Comparison of ENCODE assay signal across 16 cellular contexts in genomic region chr13:69947577-69947976, GRCh38.
DNase-seq lines count a peak whose midpoint lies in the region; ATAC-seq and TF ChIP-seq lines count a peak whose summit lies in the region.
"Had no signal": no experiment of that assay in that cellular context is flagged by ENCODE, and none has a peak within 500 bp of the region (broad histone marks: within the 10 kb centered on the region; RNA-seq: fewer than 3 reads in every experiment).

No MANE protein-coding gene starts in this region.

- H3K36me3 ChIP-seq in OCI-LY7 (ENCODE audit: insufficient read depth, low read length) (no peaks in the 10 kb centered on the region), testis (ENCODE audit: low read depth, missing control alignments) (no peaks in the 10 kb centered on the region), endodermal cell (ENCODE audit: control insufficient read depth, insufficient read depth, low read length) (no peaks in the 10 kb centered on the region)
- H3K36me3 ChIP-seq: MG63, stomach had no signal

- no peaks in the 10 kb centered on the region for H3K4me1 ChIP-seq in OCI-LY7 (ENCODE audit: insufficient read depth, low read length, poor library complexity, severe bottlenecking)
- H3K4me1 ChIP-seq in testis: no peaks in the 10 kb centered on the region
- no peaks in the 10 kb centered on the region for H3K4me1 ChIP-seq in endodermal cell (ENCODE audit: control insufficient read depth, insufficient read depth, low read length)
- H3K4me1 ChIP-seq: stomach had no signal

- no peak overlapping the region for H3K27ac ChIP-seq in OCI-LY7 (ENCODE audit: low read depth, low read length, poor library complexity, severe bottlenecking)
- no peak overlapping the region for H3K27ac ChIP-seq in testis
- no peak overlapping the region for H3K27ac ChIP-seq in endodermal cell (ENCODE audit: low read depth, low read length)
- H3K27ac ChIP-seq: stomach had no signal

- TF ChIP-seq POLR2A in testis (IDR thresholded peaks at IDR 0.05): no peak

- no peak overlapping the region for H3K4me3 ChIP-seq in OCI-LY7 (ENCODE audit: low read depth, low read length, poor library complexity, severe bottlenecking)
- H3K4me3 ChIP-seq in testis: no peak overlapping the region
- H3K4me3 ChIP-seq in endodermal cell (ENCODE audit: low read length): no peak overlapping the region
- H3K4me3 ChIP-seq: MG63, mucosa of descending colon, stomach had no signal

- no peak overlapping the region for H3K9ac ChIP-seq in endodermal cell (ENCODE audit: extremely low read depth, low read length, poor library complexity, severe bottlenecking)

- H3K27me3 ChIP-seq in testis: no peaks in the 10 kb centered on the region
- no peaks in the 10 kb centered on the region for H3K27me3 ChIP-seq in endodermal cell (ENCODE audit: control insufficient read depth, insufficient read depth, low read length, poor library complexity, severe bottlenecking)
- H3K27me3 ChIP-seq: MG63, stomach had no signal

- no peak overlapping the region for H3K27ac Mint-ChIP-seq in activated CD8-positive, alpha-beta T cell treated with anti-CD3 and anti-CD28 coated beads for 36 hours
- H3K27ac Mint-ChIP-seq in endodermal cell: no peak overlapping the region
- H3K27ac Mint-ChIP-seq: activated naive CD8-positive, alpha-beta T cell; CD8-positive, alpha-beta T cell had no signal

- DNase-seq in kidney tubule cell (ENCODE audit: low spot score) (peak; percentile 39), OCI-LY7 (ENCODE audit: low spot score) (no peak), testis (no peak), endodermal cell (no peak)
- DNase-seq in activated CD8-positive, alpha-beta T cell treated with anti-CD3 and anti-CD28 coated beads for 36 hours: no peak
- DNase-seq: CD8-positive, alpha-beta T cell; MG63; mucosa of descending colon; NCI-H526 treated with DMSO at 0.1 percent for 48 hours; stimulated activated CD4-positive, alpha-beta T cell treated with anti-CD3 and anti-CD28 coated beads, Interleukin-4, amount 100 ng/mL, for 1 hour; stomach had no signal

- H3K79me2 ChIP-seq in OCI-LY7 (ENCODE audit: insufficient read depth, low read depth, low read length): no peaks in the 10 kb centered on the region

- no peaks in the 10 kb centered on the region for H3K27me3 Mint-ChIP-seq in activated CD8-positive, alpha-beta T cell treated with anti-CD3 and anti-CD28 coated beads for 36 hours
- H3K27me3 Mint-ChIP-seq in endodermal cell (ENCODE audit: insufficient read depth): no peaks in the 10 kb centered on the region
- H3K27me3 Mint-ChIP-seq: activated naive CD8-positive, alpha-beta T cell had no signal

- no peaks in the 10 kb centered on the region for H3K9me2 ChIP-seq in OCI-LY7 (ENCODE audit: insufficient read depth, low read length)

- no peak overlapping the region for H3K4me2 ChIP-seq in OCI-LY7 (ENCODE audit: low read length)

- BruUV-seq in OCI-LY7 (replicated peaks; lab: Mats Ljungman, UMichigan): no TSS peak

- H3K9me3 ChIP-seq in OCI-LY7 (ENCODE audit: low read length) (no peaks in the 10 kb centered on the region), testis (no peaks in the 10 kb centered on the region), endodermal cell (ENCODE audit: control insufficient read depth, low read length) (no peaks in the 10 kb centered on the region)
- H3K9me3 ChIP-seq: MG63, mucosa of descending colon, stomach had no signal

- TF ChIP-seq CTCF in OCI-LY7 (conservative IDR thresholded peaks at IDR 0.05; ENCODE audit: low read length) (no peak), testis (IDR thresholded peaks at IDR 0.05) (no peak), endodermal cell (conservative IDR thresholded peaks at IDR 0.05) (no peak)
- no peak for TF ChIP-seq CTCF in activated CD8-positive, alpha-beta T cell treated with anti-CD3 and anti-CD28 coated beads for 36 hours (IDR thresholded peaks at IDR 0.05)

- peaks cover 15% of the 10 kb centered on the region for H3K9me3 Mint-ChIP-seq in activated CD8-positive, alpha-beta T cell treated with anti-CD3 and anti-CD28 coated beads for 36 hours
- H3K9me3 Mint-ChIP-seq in endodermal cell: peaks cover 4% of the 10 kb centered on the region

- no peaks in the 10 kb centered on the region for H3K36me3 Mint-ChIP-seq in activated CD8-positive, alpha-beta T cell treated with anti-CD3 and anti-CD28 coated beads for 36 hours (ENCODE audit: low read depth)
- H3K36me3 Mint-ChIP-seq in endodermal cell (ENCODE audit: low read depth): no peaks in the 10 kb centered on the region
- H3K36me3 Mint-ChIP-seq: activated naive CD8-positive, alpha-beta T cell; CD8-positive, alpha-beta T cell had no signal

- no peak overlapping the region for H3K4me3 Mint-ChIP-seq in activated CD8-positive, alpha-beta T cell treated with anti-CD3 and anti-CD28 coated beads for 36 hours
- no peak overlapping the region for H3K4me3 Mint-ChIP-seq in endodermal cell
- H3K4me3 Mint-ChIP-seq: activated naive CD8-positive, alpha-beta T cell; CD8-positive, alpha-beta T cell had no signal

- CTCF ChIA-PET in OCI-LY7 (lab: Charles Lee; ENCODE audit: unreplicated experiment): no interaction called here
- CTCF ChIA-PET in activated CD8-positive, alpha-beta T cell treated with anti-CD3 and anti-CD28 coated beads for 36 hours (lab: Charles Lee): no interaction called here

- intact Hi-C loops in OCI-LY7 (cut with micrococcal nuclease; ENCODE audit: unreplicated experiment) (no loop called here), testis (cut with DNase I; ENCODE audit: low total_unique reads) (no loop called here)
- intact Hi-C loops in activated CD8-positive, alpha-beta T cell treated with anti-CD3 and anti-CD28 coated beads for 36 hours (cut with micrococcal nuclease): no loop called here

- no peak overlapping the region for H2AFZ ChIP-seq in OCI-LY7 (ENCODE audit: low read length)

- 63 to 69% methylated on average over 2 of the region's 2 CpGs for WGBS in testis, 2 donors
- WGBS in endodermal cell (ENCODE audit: insufficient coverage in 1 of 2, insufficient read length in 1 of 2), 2 experiments: 91% methylated on average over 2 of the region's 2 CpGs; no CpG with 5 or more reads in 1 of the 2 experiments

- no peaks in the 10 kb centered on the region for H3K4me1 Mint-ChIP-seq in activated CD8-positive, alpha-beta T cell treated with anti-CD3 and anti-CD28 coated beads for 36 hours (ENCODE audit: low read depth)
- H3K4me1 Mint-ChIP-seq in endodermal cell: no peaks in the 10 kb centered on the region

- ATAC-seq in GM19328 (IDR thresholded peaks at IDR 0.05; ENCODE audit: unreplicated experiment) (peak; percentile 20), HG02623 (IDR thresholded peaks at IDR 0.05; ENCODE audit: unreplicated experiment) (peak; percentile 5), HG03378 (IDR thresholded peaks at IDR 0.05; ENCODE audit: unreplicated experiment) (peak; percentile 30)
- ATAC-seq in activated CD8-positive, alpha-beta T cell treated with anti-CD3 and anti-CD28 coated beads for 36 hours: no peak
- ATAC-seq: CD8-positive, alpha-beta T cell; mucosa of descending colon; Right ventricle myocardium inferior had no signal

- no peaks in the 10 kb centered on the region for H4K20me1 ChIP-seq in OCI-LY7 (ENCODE audit: insufficient read depth, low read length)

- POLR2A ChIA-PET in OCI-LY7 (lab: Charles Lee): interaction anchor here (0.7 kb wide), 1 partner anchor 53 kb away, joined by 3 read pairs; no protein-coding TSS in a partner anchor
- POLR2A ChIA-PET in activated CD8-positive, alpha-beta T cell treated with anti-CD3 and anti-CD28 coated beads for 36 hours (lab: Charles Lee): no interaction called here
